In the genomic region with DNA sequence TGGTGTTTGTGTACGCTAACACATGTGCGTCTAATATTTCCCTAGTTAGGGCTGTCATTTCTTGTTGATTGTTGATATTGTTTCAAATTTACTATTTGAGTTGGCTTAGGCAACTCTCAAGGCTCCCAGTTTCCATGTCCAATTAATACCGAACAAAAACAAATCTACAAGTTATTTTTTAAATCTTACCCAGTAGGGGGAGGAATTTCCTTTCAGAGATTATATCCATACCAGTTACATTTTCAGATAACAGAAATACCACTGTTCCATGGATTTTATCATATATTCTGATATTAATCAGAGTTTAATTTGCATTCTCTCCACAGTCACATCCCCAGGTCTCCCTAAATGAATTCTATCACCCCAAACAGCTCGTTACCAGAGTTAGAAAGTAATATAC, we compare ENCODE assay signal across 1 cellular context.
TF ChIP-seq lines count a peak whose summit lies in the region.

No MANE protein-coding gene starts in this region.

TF ChIP-seq in SK-N-SH treated with all-trans-retinoic acid at 6 μM for 48 hours, 23 proteins besides CTCF, POLR2A, EP300 and RAD21 (continued from another document):
- TF ChIP-seq, protein P1, sequence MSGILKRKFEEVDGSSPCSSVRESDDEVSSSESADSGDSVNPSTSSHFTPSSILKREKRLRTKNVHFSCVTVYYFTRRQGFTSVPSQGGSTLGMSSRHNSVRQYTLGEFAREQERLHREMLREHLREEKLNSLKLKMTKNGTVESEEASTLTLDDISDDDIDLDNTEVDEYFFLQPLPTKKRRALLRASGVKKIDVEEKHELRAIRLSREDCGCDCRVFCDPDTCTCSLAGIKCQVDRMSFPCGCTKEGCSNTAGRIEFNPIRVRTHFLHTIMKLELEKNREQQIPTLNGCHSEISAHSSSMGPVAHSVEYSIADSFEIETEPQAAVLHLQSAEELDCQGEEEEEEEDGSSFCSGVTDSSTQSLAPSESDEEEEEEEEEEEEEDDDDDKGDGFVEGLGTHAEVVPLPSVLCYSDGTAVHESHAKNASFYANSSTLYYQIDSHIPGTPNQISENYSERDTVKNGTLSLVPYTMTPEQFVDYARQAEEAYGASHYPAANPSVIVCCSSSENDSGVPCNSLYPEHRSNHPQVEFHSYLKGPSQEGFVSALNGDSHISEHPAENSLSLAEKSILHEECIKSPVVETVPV (CRISPR knock-in tag; IDR thresholded peaks at IDR 0.05): no peak
- TF ChIP-seq ZFP3 (CRISPR knock-in tag; IDR thresholded peaks at IDR 0.05) (no peak), ZNF8 (CRISPR knock-in tag; IDR thresholded peaks at IDR 0.05) (no peak), ZC3H10 (CRISPR knock-in tag; IDR thresholded peaks at IDR 0.05) (no peak), OSR1 (CRISPR knock-in tag; IDR thresholded peaks at IDR 0.05) (no peak), ARNTL (CRISPR knock-in tag; IDR thresholded peaks at IDR 0.05; ENCODE audit: borderline replicate concordance, low read depth) (no peak), ESRRG (CRISPR knock-in tag; IDR thresholded peaks at IDR 0.05) (no peak)
- TF ChIP-seq, protein P2, sequence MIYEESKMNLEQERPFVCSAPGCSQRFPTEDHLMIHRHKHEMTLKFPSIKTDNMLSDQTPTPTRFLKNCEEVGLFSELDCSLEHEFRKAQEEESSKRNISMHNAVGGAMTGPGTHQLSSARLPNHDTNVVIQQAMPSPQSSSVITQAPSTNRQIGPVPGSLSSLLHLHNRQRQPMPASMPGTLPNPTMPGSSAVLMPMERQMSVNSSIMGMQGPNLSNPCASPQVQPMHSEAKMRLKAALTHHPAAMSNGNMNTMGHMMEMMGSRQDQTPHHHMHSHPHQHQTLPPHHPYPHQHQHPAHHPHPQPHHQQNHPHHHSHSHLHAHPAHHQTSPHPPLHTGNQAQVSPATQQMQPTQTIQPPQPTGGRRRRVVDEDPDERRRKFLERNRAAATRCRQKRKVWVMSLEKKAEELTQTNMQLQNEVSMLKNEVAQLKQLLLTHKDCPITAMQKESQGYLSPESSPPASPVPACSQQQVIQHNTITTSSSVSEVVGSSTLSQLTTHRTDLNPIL (CRISPR knock-in tag; IDR thresholded peaks at IDR 0.05; ENCODE audit: low read depth): no peak
